Comparison of ENCODE assay signal across 1 cellular context in the genomic region with DNA sequence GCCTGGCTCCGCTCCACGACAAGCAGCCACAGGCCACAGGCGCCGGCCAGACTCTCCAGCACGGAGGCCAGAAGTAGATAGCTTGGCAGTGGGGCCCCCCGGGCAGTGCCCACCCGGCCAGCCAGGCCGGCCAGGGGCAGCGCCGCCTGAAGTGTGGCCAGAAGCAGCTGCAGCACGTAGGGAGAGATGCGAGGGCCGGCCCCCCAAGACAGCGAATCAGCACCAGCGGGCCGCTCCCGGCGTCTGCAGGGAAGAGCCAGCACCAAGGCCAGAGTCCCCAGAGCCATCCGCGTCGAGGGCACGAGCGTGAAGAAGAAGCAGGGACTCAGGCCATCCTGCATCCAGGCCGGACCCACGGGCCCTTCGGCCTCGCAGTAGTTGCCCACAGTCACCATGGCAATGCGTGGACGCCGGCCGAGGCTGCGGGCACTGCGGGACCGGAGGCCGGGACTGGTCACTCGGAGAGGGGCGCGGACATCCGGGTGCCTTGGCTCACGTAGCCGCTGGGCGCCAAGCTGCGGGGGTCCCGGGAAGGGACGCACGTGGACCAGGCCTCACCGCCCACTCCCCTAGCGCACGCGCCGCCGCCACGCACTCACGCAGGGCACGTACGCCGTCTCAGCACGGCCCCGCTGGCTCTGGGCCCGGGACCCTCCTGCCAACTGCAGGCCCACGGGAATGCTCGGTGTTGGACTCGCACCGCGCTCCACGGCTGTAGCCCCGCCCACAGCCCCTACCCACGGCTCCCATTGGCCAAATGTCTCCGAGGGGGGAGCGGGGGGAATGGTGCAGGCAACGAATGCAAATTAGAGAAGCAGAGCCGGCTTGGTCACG.
TF ChIP-seq lines count a peak whose summit lies in the region.

A gene (minus strand): TSS at position 680 of the 834 bp plus-strand sequence. CDS start 285 bp downstream, at position 395.

TF ChIP-seq in HepG2, 621 proteins besides CTCF, POLR2A, EP300 and RAD21 (continued from another document and continues in another):
- TF ChIP-seq, protein P1, sequence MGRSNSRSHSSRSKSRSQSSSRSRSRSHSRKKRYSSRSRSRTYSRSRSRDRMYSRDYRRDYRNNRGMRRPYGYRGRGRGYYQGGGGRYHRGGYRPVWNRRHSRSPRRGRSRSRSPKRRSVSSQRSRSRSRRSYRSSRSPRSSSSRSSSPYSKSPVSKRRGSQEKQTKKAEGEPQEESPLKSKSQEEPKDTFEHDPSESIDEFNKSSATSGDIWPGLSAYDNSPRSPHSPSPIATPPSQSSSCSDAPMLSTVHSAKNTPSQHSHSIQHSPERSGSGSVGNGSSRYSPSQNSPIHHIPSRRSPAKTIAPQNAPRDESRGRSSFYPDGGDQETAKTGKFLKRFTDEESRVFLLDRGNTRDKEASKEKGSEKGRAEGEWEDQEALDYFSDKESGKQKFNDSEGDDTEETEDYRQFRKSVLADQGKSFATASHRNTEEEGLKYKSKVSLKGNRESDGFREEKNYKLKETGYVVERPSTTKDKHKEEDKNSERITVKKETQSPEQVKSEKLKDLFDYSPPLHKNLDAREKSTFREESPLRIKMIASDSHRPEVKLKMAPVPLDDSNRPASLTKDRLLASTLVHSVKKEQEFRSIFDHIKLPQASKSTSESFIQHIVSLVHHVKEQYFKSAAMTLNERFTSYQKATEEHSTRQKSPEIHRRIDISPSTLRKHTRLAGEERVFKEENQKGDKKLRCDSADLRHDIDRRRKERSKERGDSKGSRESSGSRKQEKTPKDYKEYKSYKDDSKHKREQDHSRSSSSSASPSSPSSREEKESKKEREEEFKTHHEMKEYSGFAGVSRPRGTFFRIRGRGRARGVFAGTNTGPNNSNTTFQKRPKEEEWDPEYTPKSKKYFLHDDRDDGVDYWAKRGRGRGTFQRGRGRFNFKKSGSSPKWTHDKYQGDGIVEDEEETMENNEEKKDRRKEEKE (IDR thresholded peaks at IDR 0.05): no peak
- TF ChIP-seq ZNF496 (CRISPR knock-in tag; IDR thresholded peaks at IDR 0.05; ENCODE audit: insufficient replicate concordance): no peak
- TF ChIP-seq, protein P2, sequence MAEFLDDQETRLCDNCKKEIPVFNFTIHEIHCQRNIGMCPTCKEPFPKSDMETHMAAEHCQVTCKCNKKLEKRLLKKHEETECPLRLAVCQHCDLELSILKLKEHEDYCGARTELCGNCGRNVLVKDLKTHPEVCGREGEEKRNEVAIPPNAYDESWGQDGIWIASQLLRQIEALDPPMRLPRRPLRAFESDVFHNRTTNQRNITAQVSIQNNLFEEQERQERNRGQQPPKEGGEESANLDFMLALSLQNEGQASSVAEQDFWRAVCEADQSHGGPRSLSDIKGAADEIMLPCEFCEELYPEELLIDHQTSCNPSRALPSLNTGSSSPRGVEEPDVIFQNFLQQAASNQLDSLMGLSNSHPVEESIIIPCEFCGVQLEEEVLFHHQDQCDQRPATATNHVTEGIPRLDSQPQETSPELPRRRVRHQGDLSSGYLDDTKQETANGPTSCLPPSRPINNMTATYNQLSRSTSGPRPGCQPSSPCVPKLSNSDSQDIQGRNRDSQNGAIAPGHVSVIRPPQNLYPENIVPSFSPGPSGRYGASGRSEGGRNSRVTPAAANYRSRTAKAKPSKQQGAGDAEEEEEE (CRISPR knock-in tag; IDR thresholded peaks at IDR 0.05; ENCODE audit: borderline replicate concordance): 0 out of 2 replicates have a peak, but pooled peaks have one; percentile 81
- TF ChIP-seq, protein P3, sequence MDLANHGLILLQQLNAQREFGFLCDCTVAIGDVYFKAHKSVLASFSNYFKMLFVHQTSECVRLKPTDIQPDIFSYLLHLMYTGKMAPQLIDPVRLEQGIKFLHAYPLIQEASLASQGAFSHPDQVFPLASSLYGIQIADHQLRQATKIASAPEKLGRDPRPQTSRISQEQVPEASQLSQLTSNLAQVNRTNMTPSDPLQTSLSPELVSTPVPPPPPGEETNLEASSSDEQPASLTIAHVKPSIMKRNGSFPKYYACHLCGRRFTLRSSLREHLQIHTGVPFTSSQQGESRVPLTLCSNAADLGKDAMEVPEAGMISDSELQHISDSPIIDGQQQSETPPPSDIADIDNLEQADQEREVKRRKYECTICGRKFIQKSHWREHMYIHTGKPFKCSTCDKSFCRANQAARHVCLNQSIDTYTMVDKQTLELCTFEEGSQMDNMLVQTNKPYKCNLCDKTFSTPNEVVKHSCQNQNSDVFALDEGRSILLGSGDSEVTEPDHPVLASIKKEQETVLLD (CRISPR knock-in tag; IDR thresholded peaks at IDR 0.05; ENCODE audit: low read depth): peak; percentile 70; the same call in 1 of the 2 replicates
- TF ChIP-seq ZNF562 (CRISPR knock-in tag; IDR thresholded peaks at IDR 0.05; ENCODE audit: borderline replicate concordance): no peak
- TF ChIP-seq SMARCE1 (IDR thresholded peaks at IDR 0.05; ENCODE audit: borderline replicate concordance): no peak
- TF ChIP-seq, protein P4, sequence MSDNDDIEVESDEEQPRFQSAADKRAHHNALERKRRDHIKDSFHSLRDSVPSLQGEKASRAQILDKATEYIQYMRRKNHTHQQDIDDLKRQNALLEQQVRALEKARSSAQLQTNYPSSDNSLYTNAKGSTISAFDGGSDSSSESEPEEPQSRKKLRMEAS (IDR thresholded peaks at IDR 0.05): peak; percentile 95
- TF ChIP-seq SP1 (IDR thresholded peaks at IDR 0.05): no peak
- TF ChIP-seq SP1 (CRISPR knock-in tag; IDR thresholded peaks at IDR 0.05): peak; percentile 95
- peak; percentile 99 for TF ChIP-seq SNAI1 (CRISPR knock-in tag; IDR thresholded peaks at IDR 0.05; ENCODE audit: borderline replicate concordance)
- TF ChIP-seq KDM5A (IDR thresholded peaks at IDR 0.05; ENCODE audit: borderline replicate concordance, low read length): peak; percentile 40; the same call in 1 of the 2 replicates
- peak; percentile 94 for TF ChIP-seq SMAD9 (CRISPR knock-in tag; IDR thresholded peaks at IDR 0.05)
- TF ChIP-seq, protein P5, sequence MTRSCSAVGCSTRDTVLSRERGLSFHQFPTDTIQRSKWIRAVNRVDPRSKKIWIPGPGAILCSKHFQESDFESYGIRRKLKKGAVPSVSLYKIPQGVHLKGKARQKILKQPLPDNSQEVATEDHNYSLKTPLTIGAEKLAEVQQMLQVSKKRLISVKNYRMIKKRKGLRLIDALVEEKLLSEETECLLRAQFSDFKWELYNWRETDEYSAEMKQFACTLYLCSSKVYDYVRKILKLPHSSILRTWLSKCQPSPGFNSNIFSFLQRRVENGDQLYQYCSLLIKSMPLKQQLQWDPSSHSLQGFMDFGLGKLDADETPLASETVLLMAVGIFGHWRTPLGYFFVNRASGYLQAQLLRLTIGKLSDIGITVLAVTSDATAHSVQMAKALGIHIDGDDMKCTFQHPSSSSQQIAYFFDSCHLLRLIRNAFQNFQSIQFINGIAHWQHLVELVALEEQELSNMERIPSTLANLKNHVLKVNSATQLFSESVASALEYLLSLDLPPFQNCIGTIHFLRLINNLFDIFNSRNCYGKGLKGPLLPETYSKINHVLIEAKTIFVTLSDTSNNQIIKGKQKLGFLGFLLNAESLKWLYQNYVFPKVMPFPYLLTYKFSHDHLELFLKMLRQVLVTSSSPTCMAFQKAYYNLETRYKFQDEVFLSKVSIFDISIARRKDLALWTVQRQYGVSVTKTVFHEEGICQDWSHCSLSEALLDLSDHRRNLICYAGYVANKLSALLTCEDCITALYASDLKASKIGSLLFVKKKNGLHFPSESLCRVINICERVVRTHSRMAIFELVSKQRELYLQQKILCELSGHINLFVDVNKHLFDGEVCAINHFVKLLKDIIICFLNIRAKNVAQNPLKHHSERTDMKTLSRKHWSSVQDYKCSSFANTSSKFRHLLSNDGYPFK (CRISPR knock-in tag; IDR thresholded peaks at IDR 0.05; ENCODE audit: borderline replicate concordance): peak; percentile 89
- TF ChIP-seq MTF1 (CRISPR knock-in tag; IDR thresholded peaks at IDR 0.05): peak; percentile 70; the same call in 1 of the 2 replicates
- TF ChIP-seq GTF3A (CRISPR knock-in tag; conservative IDR thresholded peaks at IDR 0.05): peak; percentile 66
- no peak for TF ChIP-seq SNRNP70 (IDR thresholded peaks at IDR 0.05; ENCODE audit: low read depth, low read length)
- TF ChIP-seq FOXM1 (CRISPR knock-in tag; IDR thresholded peaks at IDR 0.05): 0 out of 2 replicates have a peak, but pooled peaks have one; percentile 12
- no peak for TF ChIP-seq TCF7 (IDR thresholded peaks at IDR 0.05; ENCODE audit: low read depth)
- TF ChIP-seq BCL6 (CRISPR knock-in tag; IDR thresholded peaks at IDR 0.05): peak; percentile 68; the same call in 1 of the 2 replicates
- TF ChIP-seq, protein P6, sequence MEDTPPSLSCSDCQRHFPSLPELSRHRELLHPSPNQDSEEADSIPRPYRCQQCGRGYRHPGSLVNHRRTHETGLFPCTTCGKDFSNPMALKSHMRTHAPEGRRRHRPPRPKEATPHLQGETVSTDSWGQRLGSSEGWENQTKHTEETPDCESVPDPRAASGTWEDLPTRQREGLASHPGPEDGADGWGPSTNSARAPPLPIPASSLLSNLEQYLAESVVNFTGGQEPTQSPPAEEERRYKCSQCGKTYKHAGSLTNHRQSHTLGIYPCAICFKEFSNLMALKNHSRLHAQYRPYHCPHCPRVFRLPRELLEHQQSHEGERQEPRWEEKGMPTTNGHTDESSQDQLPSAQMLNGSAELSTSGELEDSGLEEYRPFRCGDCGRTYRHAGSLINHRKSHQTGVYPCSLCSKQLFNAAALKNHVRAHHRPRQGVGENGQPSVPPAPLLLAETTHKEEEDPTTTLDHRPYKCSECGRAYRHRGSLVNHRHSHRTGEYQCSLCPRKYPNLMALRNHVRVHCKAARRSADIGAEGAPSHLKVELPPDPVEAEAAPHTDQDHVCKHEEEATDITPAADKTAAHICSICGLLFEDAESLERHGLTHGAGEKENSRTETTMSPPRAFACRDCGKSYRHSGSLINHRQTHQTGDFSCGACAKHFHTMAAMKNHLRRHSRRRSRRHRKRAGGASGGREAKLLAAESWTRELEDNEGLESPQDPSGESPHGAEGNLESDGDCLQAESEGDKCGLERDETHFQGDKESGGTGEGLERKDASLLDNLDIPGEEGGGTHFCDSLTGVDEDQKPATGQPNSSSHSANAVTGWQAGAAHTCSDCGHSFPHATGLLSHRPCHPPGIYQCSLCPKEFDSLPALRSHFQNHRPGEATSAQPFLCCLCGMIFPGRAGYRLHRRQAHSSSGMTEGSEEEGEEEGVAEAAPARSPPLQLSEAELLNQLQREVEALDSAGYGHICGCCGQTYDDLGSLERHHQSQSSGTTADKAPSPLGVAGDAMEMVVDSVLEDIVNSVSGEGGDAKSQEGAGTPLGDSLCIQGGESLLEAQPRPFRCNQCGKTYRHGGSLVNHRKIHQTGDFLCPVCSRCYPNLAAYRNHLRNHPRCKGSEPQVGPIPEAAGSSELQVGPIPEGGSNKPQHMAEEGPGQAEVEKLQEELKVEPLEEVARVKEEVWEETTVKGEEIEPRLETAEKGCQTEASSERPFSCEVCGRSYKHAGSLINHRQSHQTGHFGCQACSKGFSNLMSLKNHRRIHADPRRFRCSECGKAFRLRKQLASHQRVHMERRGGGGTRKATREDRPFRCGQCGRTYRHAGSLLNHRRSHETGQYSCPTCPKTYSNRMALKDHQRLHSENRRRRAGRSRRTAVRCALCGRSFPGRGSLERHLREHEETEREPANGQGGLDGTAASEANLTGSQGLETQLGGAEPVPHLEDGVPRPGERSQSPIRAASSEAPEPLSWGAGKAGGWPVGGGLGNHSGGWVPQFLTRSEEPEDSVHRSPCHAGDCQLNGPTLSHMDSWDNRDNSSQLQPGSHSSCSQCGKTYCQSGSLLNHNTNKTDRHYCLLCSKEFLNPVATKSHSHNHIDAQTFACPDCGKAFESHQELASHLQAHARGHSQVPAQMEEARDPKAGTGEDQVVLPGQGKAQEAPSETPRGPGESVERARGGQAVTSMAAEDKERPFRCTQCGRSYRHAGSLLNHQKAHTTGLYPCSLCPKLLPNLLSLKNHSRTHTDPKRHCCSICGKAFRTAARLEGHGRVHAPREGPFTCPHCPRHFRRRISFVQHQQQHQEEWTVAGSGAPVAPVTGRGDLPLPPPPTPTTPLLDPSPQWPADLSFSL (CRISPR knock-in tag; IDR thresholded peaks at IDR 0.05): 0 out of 2 replicates have a peak, but pooled peaks have one; percentile 26
- 0 out of 2 replicates have a peak, but pooled peaks have one; percentile 19 for TF ChIP-seq ZBTB21 (CRISPR knock-in tag; IDR thresholded peaks at IDR 0.05)
- TF ChIP-seq, protein P7, sequence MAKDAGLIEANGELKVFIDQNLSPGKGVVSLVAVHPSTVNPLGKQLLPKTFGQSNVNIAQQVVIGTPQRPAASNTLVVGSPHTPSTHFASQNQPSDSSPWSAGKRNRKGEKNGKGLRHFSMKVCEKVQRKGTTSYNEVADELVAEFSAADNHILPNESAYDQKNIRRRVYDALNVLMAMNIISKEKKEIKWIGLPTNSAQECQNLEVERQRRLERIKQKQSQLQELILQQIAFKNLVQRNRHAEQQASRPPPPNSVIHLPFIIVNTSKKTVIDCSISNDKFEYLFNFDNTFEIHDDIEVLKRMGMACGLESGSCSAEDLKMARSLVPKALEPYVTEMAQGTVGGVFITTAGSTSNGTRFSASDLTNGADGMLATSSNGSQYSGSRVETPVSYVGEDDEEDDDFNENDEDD (CRISPR knock-in tag; IDR thresholded peaks at IDR 0.05; ENCODE audit: borderline replicate concordance): no peak; the same call in 1 of the 2 replicates
- TF ChIP-seq ZNF543 (CRISPR knock-in tag; IDR thresholded peaks at IDR 0.05): peak; percentile 88; the same call in 1 of the 2 replicates
- no peak for TF ChIP-seq MBD4 (IDR thresholded peaks at IDR 0.05; ENCODE audit: borderline replicate concordance, low read length)
- peak; percentile 88; the same call in 1 of the 2 replicates for TF ChIP-seq ZNF160 (CRISPR knock-in tag; IDR thresholded peaks at IDR 0.05)
- TF ChIP-seq, protein P8, sequence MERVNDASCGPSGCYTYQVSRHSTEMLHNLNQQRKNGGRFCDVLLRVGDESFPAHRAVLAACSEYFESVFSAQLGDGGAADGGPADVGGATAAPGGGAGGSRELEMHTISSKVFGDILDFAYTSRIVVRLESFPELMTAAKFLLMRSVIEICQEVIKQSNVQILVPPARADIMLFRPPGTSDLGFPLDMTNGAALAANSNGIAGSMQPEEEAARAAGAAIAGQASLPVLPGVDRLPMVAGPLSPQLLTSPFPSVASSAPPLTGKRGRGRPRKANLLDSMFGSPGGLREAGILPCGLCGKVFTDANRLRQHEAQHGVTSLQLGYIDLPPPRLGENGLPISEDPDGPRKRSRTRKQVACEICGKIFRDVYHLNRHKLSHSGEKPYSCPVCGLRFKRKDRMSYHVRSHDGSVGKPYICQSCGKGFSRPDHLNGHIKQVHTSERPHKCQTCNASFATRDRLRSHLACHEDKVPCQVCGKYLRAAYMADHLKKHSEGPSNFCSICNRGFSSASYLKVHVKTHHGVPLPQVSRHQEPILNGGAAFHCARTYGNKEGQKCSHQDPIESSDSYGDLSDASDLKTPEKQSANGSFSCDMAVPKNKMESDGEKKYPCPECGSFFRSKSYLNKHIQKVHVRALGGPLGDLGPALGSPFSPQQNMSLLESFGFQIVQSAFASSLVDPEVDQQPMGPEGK (CRISPR knock-in tag; IDR thresholded peaks at IDR 0.05): peak; percentile 92
- TF ChIP-seq KLF9 (CRISPR knock-in tag; IDR thresholded peaks at IDR 0.05; ENCODE audit: low read depth): 0 out of 2 replicates have a peak, but pooled peaks have one; percentile 61
- no peak; the same call in 1 of the 2 replicates for TF ChIP-seq WIZ (CRISPR knock-in tag; IDR thresholded peaks at IDR 0.05)
- TF ChIP-seq SMYD3 (CRISPR knock-in tag; IDR thresholded peaks at IDR 0.05): peak; percentile 97
- TF ChIP-seq ZKSCAN1 (IDR thresholded peaks at IDR 0.05; ENCODE audit: low read length): no peak
- TF ChIP-seq PHF8 (CRISPR knock-in tag; IDR thresholded peaks at IDR 0.05): peak; percentile 90
- TF ChIP-seq ERF (CRISPR knock-in tag; IDR thresholded peaks at IDR 0.05): peak; percentile 87
- peak; percentile 91 for TF ChIP-seq HDAC2 (CRISPR knock-in tag; IDR thresholded peaks at IDR 0.05)
- peak; percentile 96 for TF ChIP-seq NR1H2 (CRISPR knock-in tag; IDR thresholded peaks at IDR 0.05; ENCODE audit: borderline replicate concordance, low read depth)
